Comparison of ENCODE assay signal across 8 cellular contexts in genomic region chr19:40717325-40717879, GRCh38. TPM values are rescaled to one million over a fixed set of nuclear protein-coding genes. Genes with fewer than 3 reads are reported as not detected.
DNase-seq lines count a peak whose midpoint lies in the region; ATAC-seq and TF ChIP-seq lines count a peak whose summit lies in the region.

No MANE protein-coding gene starts in this region.

- DNase-seq in SK-N-SH (no peak), SK-N-MC (ENCODE audit: low read depth, low spot score) (no peak), fibroblast of the conjunctiva (ENCODE audit: low read depth) (peak; percentile 18), prostate gland (ENCODE audit: low spot score) (peak; percentile 27), NCI-H1105 (lab: John Stamatoyannopoulos, UW) (no peak)
- no peak for DNase-seq in stimulated activated CD4-positive, alpha-beta T cell treated with anti-CD3 and anti-CD28 coated beads, Interleukin-2, amount 100 ng/mL, for 48 hours

- intact Hi-C loops in prostate gland (cut with DNase I): loop anchor here (2.0 kb wide), 1 partner anchor 79 kb away; no protein-coding TSS in a partner anchor

- TF ChIP-seq RAD21 in SK-N-SH (IDR thresholded peaks at IDR 0.05; ENCODE audit: low read length): no peak

- H3K4me1 ChIP-seq in SK-N-SH (ENCODE audit: control insufficient read depth in 1 of 2, insufficient read depth in 2 of 2, low read depth in 1 of 2, low read length in 1 of 2) (peaks cover 8 to 35% of the 10 kb centered on the region in 2 experiments; a peak in 1 of 4 replicates), prostate gland (replicated peaks) (no peaks in the 10 kb centered on the region)

- H3K36me3 ChIP-seq in SK-N-SH (replicated peaks in 1 of 2; ENCODE audit: control insufficient read depth in 1 of 2, insufficient read depth in 2 of 2, low read length in 1 of 2) (peaks cover 0 to 12% of the 10 kb centered on the region in 2 experiments), SK-N-MC (ENCODE audit: insufficient read depth, low read length) (no peaks in the 10 kb centered on the region), prostate gland (no peaks in the 10 kb centered on the region)

- H3K79me2 ChIP-seq in SK-N-SH (ENCODE audit: insufficient read depth): peaks cover 68% of the 10 kb centered on the region

- H3F3A ChIP-seq in SK-N-SH (replicated peaks; ENCODE audit: insufficient read depth): peaks cover 17% of the 10 kb centered on the region

- no peak for ATAC-seq in SK-N-SH treated with all-trans-retinoic acid at 6 μM for 48 hours
- no peak for ATAC-seq in HG03565 (IDR thresholded peaks at IDR 0.05; ENCODE audit: unreplicated experiment)

- 3% methylated on average over 16 of the region's 20 CpGs for WGBS in SK-N-SH (ENCODE audit: low lambda C conversion rate)
- 2% methylated on average over 13 of the region's 20 CpGs for WGBS in prostate gland

- peak overlapping the region; percentile 70 to 80 for H3K4me3 ChIP-seq in SK-N-SH (ENCODE audit: low read depth in 2 of 2, low read length in 1 of 2)
- H3K4me3 ChIP-seq in SK-N-MC: peak overlapping the region; percentile 99
- peak overlapping the region; percentile 79 to 85 for H3K4me3 ChIP-seq in prostate gland

- no peak for TF ChIP-seq CTCF in SK-N-SH (IDR thresholded peaks at IDR 0.05)
- no peak for TF ChIP-seq CTCF in prostate gland (IDR thresholded peaks at IDR 0.05)

- H3K9me2 ChIP-seq in SK-N-SH: no peaks in the 10 kb centered on the region

- H3K27ac ChIP-seq in SK-N-SH (ENCODE audit: low read depth in 2 of 2, low read length in 1 of 2) (peak overlapping the region; percentile 74 to 100), SK-N-MC (no peak overlapping the region), prostate gland (peak overlapping the region; percentile 99 to 100)

- peak overlapping the region; percentile 98 for H3K9ac ChIP-seq in SK-N-SH
- H3K9ac ChIP-seq in SK-N-MC (ENCODE audit: insufficient read length): peak overlapping the region; percentile 84

- CTCF ChIA-PET in SK-N-SH (lab: Yijun Ruan, JAX): interaction anchor here (1.0 kb wide), 1 partner anchor 83 kb away, joined by 4 read pairs; no protein-coding TSS in a partner anchor

- H4K20me1 ChIP-seq in SK-N-SH (ENCODE audit: insufficient read depth): peaks cover 3% of the 10 kb centered on the region; the same call in 1 of the 2 replicates

- no peak for TF ChIP-seq POLR2A in prostate gland (IDR thresholded peaks at IDR 0.05)

- H2AFZ ChIP-seq in SK-N-SH (ENCODE audit: low read depth): peak overlapping the region; percentile 73; the same call in 1 of the 2 replicates

- POLR2A ChIA-PET in SK-N-SH (lab: Yijun Ruan, JAX): interaction anchor here (1.0 to 1.8 kb wide), 4 partner anchors 27 to 81 kb away, joined by 4 to 15 read pairs (median 5); partner anchors contain the start of genes ACTMAP, EGLN2, NUMBL and SNRPA

- H3K9me3 ChIP-seq in SK-N-SH: no peaks in the 10 kb centered on the region
- H3K9me3 ChIP-seq in SK-N-MC (ENCODE audit: low read depth, low read length): no peaks in the 10 kb centered on the region
- no peaks in the 10 kb centered on the region for H3K9me3 ChIP-seq in prostate gland

- no peaks in the 10 kb centered on the region for H3K27me3 ChIP-seq in SK-N-SH (ENCODE audit: insufficient read depth)
- no peaks in the 10 kb centered on the region for H3K27me3 ChIP-seq in prostate gland (replicated peaks; ENCODE audit: insufficient read depth)

- H3K4me2 ChIP-seq in SK-N-SH: peak overlapping the region; percentile 89

- TF ChIP-seq EP300 in SK-N-SH (IDR thresholded peaks at IDR 0.05; ENCODE audit: borderline replicate concordance in 1 of 2, low read depth in 1 of 2, low read length in 1 of 2): no peak

TF ChIP-seq in SK-N-SH, 30 proteins besides CTCF, POLR2A, EP300 and RAD21:
- TF ChIP-seq SMC3 (IDR thresholded peaks at IDR 0.05; ENCODE audit: low read depth, low read length) (no peak), RCOR1 (IDR thresholded peaks at IDR 0.05; ENCODE audit: low read length) (0 out of 2 replicates have a peak, but pooled peaks have one; percentile 25), SIN3A (IDR thresholded peaks at IDR 0.05; ENCODE audit: borderline replicate concordance, low read depth, low read length) (0 out of 2 replicates have a peak, but pooled peaks have one; percentile 1)

TF ChIP-seq in SK-N-SH treated with all-trans-retinoic acid at 6 μM for 48 hours, 23 proteins besides CTCF, POLR2A, EP300 and RAD21:
- no peak for TF ChIP-seq CREB5 (CRISPR knock-in tag; IDR thresholded peaks at IDR 0.05; ENCODE audit: low read depth)
- no peak for TF ChIP-seq TSHZ2 (CRISPR knock-in tag; IDR thresholded peaks at IDR 0.05)
- no peak for TF ChIP-seq ZNF8 (CRISPR knock-in tag; IDR thresholded peaks at IDR 0.05)
- no peak for TF ChIP-seq POU6F1 (CRISPR knock-in tag; IDR thresholded peaks at IDR 0.05; ENCODE audit: borderline replicate concordance, low read depth)
- no peak for TF ChIP-seq TCF4 (CRISPR knock-in tag; IDR thresholded peaks at IDR 0.05; ENCODE audit: borderline replicate concordance)
- TF ChIP-seq ZNF70 (CRISPR knock-in tag; IDR thresholded peaks at IDR 0.05): no peak
- TF ChIP-seq ZFP3 (CRISPR knock-in tag; IDR thresholded peaks at IDR 0.05): no peak
- no peak for TF ChIP-seq TOX (CRISPR knock-in tag; IDR thresholded peaks at IDR 0.05; ENCODE audit: borderline replicate concordance)
- no peak for TF ChIP-seq OSR1 (CRISPR knock-in tag; IDR thresholded peaks at IDR 0.05)

RNA-seq across cellular contexts. Expression of gene ITPKC, which starts 0.5 kb away (rescaled TPM):
- polyA plus RNA-seq in SK-N-SH (2012; rRNA removed): 6.3 and 7.4 TPM in 2 replicates
- polyA plus RNA-seq in SK-N-SH (2012; cell fraction: cytosol; rRNA removed): 4.2 and 5.7 TPM in 2 replicates
- 11.9 and 12.2 TPM in 2 replicates for polyA plus RNA-seq in SK-N-SH (2012; cell fraction: nucleus; rRNA removed)
- 10 to 100 TPM; 40.8 to 44.5 TPM for total RNA-seq in prostate gland

RNA-seq across cellular contexts. Expression of gene COQ8B, which starts 0.7 kb away (rescaled TPM):
- 41.9 and 43.8 TPM in 2 replicates for polyA plus RNA-seq in SK-N-SH (2012; rRNA removed)
- polyA plus RNA-seq in SK-N-SH (2012; cell fraction: cytosol; rRNA removed): 15.9 and 22.5 TPM in 2 replicates
- 115 and 123 TPM in 2 replicates for polyA plus RNA-seq in SK-N-SH (2012; cell fraction: nucleus; rRNA removed)
- 10 to 100 TPM; 61.2 to 64.4 TPM for total RNA-seq in prostate gland

RNA-seq across cellular contexts. Expression of gene NUMBL, which starts 27.0 kb away (rescaled TPM):
- 38.8 and 54.6 TPM in 2 replicates for polyA plus RNA-seq in SK-N-SH (2012; rRNA removed)
- polyA plus RNA-seq in SK-N-SH (2012; cell fraction: cytosol; rRNA removed): 28.0 and 28.5 TPM in 2 replicates
- 131 and 179 TPM in 2 replicates for polyA plus RNA-seq in SK-N-SH (2012; cell fraction: nucleus; rRNA removed)
- 100 to 1,000 TPM in 1 of 2 donors, 10 to 100 TPM in 1; 24.3 to 102 TPM for total RNA-seq in prostate gland

RNA-seq across cellular contexts. Expression of gene ACTMAP, which starts 32.9 kb away (rescaled TPM):
- 4.5 and 6.4 TPM in 2 replicates for polyA plus RNA-seq in SK-N-SH (2012; rRNA removed)
- 3.1 and 3.7 TPM in 2 replicates for polyA plus RNA-seq in SK-N-SH (2012; cell fraction: cytosol; rRNA removed)
- polyA plus RNA-seq in SK-N-SH (2012; cell fraction: nucleus; rRNA removed): 12.9 and 13.9 TPM in 2 replicates
- total RNA-seq in prostate gland: 10 to 100 TPM in 1 of 2 donors, 1 to 10 TPM in 1; 4.4 to 25.2 TPM

RNA-seq across cellular contexts. Expression of gene SNRPA, which starts 33.6 kb away (rescaled TPM):
- polyA plus RNA-seq in SK-N-SH (2012; rRNA removed): 69.5 and 121 TPM in 2 replicates
- polyA plus RNA-seq in SK-N-SH (2012; cell fraction: cytosol; rRNA removed): 64.4 and 91.0 TPM in 2 replicates
- 274 and 286 TPM in 2 replicates for polyA plus RNA-seq in SK-N-SH (2012; cell fraction: nucleus; rRNA removed)
- total RNA-seq in prostate gland: 10 to 100 TPM; 70.3 to 92.2 TPM

Comparison
In these comparisons a context has a peak if more than half of its experiments do, and no peak if none do; other contexts are left out.
1. DNase-seq: peak in fibroblast of the conjunctiva (single experiment) and prostate gland (single experiment); none in SK-N-SH (single experiment), SK-N-MC (single experiment), NCI-H1105 (single experiment) and stimulated activated CD4-positive, alpha-beta T cell treated with anti-CD3 and anti-CD28 coated beads, Interleukin-2, amount 100 ng/mL, for 48 hours (0 of 2).
2. Peak in every context shown above with its lines, with median percentiles within 50 percentile points of each other: H3K4me3 ChIP-seq.